ENCODE assay signal across 27 cellular contexts in the genomic region with DNA sequence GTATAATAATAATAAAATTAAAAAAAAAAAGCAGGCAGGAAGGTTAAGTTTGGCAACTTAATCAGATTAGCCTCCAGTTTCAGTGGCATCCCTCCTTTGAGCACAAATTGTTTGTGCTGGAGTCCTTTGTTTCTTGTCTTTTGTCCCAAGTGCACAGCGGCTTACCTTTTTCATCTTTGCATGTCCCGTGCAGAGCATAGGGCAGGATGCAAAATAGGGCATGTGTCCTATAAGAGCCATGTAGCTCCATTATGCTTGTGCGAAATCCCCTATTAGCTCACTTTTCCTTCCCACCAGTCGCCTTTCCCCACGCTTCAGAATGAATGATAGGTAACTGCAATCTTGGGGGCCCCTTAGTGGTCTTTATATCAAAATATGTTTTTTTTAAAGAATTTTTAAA.
"Had no signal": no experiment of that assay in that cellular context is flagged by ENCODE, and none has a peak within 500 bp of the region (broad histone marks: within the 10 kb centered on the region; RNA-seq: fewer than 3 reads in every experiment).

No MANE protein-coding gene starts in this region.

- H3K27ac ChIP-seq: ovary, parathyroid adenoma, psoas muscle, right lobe of liver, sigmoid colon, stomach, thoracic aorta, thyroid gland, tibial nerve, upper lobe of left lung, vagina had no signal

- ATAC-seq: natural killer cell; psoas muscle; right cardiac atrium; right lobe of liver; stimulated activated effector memory CD8-positive, alpha-beta T cell treated with anti-CD3 and anti-CD28 coated beads, Interleukin-12 subunit alpha, Interleukin-12 subunit beta, amount 100 ng/mL, for 72 hours; stimulated activated naive B cell treated with anti-CD40 and anti-IgM and Interleukin-4, amounts not matched to agents 10 μg/mL and 1 μg/mL and 100 μg/mL, for 72 hours had no signal

- H3K4me1 ChIP-seq: parathyroid adenoma, psoas muscle, right lobe of liver had no signal

- H3K27me3 ChIP-seq: ovary, right lobe of liver, sigmoid colon, stomach, thyroid gland, tibial nerve, upper lobe of left lung, vagina had no signal

- H3K36me3 Mint-ChIP-seq: natural killer cell; stimulated activated effector memory CD8-positive, alpha-beta T cell treated with anti-CD3 and anti-CD28 coated beads, Interleukin-12 subunit alpha, Interleukin-12 subunit beta, amount 100 ng/mL, for 72 hours; stimulated activated naive B cell treated with anti-CD40 and anti-IgM and Interleukin-4, amounts not matched to agents 10 μg/mL and 1 μg/mL and 100 μg/mL, for 72 hours had no signal

- H3K9me3 Mint-ChIP-seq: natural killer cell; nephron; stimulated activated effector memory CD8-positive, alpha-beta T cell treated with anti-CD3 and anti-CD28 coated beads, Interleukin-12 subunit alpha, Interleukin-12 subunit beta, amount 100 ng/mL, for 72 hours; stimulated activated naive B cell treated with anti-CD40 and anti-IgM and Interleukin-4, amounts not matched to agents 10 μg/mL and 1 μg/mL and 100 μg/mL, for 72 hours; stimulated activated naive CD8-positive, alpha-beta T cell treated with anti-CD3 and anti-CD28 coated beads, Interleukin-15, Interleukin-2, amounts not matched to agents 100 ng/mL and 50 ng/mL, for 24 hours had no signal

- H3K9me3 ChIP-seq: ovary, psoas muscle, right lobe of liver, sigmoid colon, stomach, thoracic aorta, thyroid gland, tibial nerve, upper lobe of left lung, vagina had no signal

- H3K9ac ChIP-seq: parathyroid adenoma had no signal

- H3K79me2 ChIP-seq: parathyroid adenoma had no signal

- H2AFZ ChIP-seq: parathyroid adenoma had no signal

- H3K4me3 Mint-ChIP-seq: natural killer cell; nephron; stimulated activated effector memory CD8-positive, alpha-beta T cell treated with anti-CD3 and anti-CD28 coated beads, Interleukin-12 subunit alpha, Interleukin-12 subunit beta, amount 100 ng/mL, for 72 hours; stimulated activated naive B cell treated with anti-CD40 and anti-IgM and Interleukin-4, amounts not matched to agents 10 μg/mL and 1 μg/mL and 100 μg/mL, for 72 hours; stimulated activated naive CD8-positive, alpha-beta T cell treated with anti-CD3 and anti-CD28 coated beads, Interleukin-15, Interleukin-2, amounts not matched to agents 100 ng/mL and 50 ng/mL, for 24 hours had no signal

- H3K4me3 ChIP-seq: ovary, psoas muscle, right lobe of liver, sigmoid colon, stomach, thoracic aorta, thyroid gland, tibial nerve, upper lobe of left lung, vagina had no signal

- H3K36me3 ChIP-seq: ovary, right lobe of liver, sigmoid colon, stomach, thoracic aorta, thyroid gland, tibial nerve, upper lobe of left lung, vagina had no signal

- H3K27ac Mint-ChIP-seq: natural killer cell; nephron; progenitor cell of endocrine pancreas; stimulated activated effector memory CD8-positive, alpha-beta T cell treated with anti-CD3 and anti-CD28 coated beads, Interleukin-12 subunit alpha, Interleukin-12 subunit beta, amount 100 ng/mL, for 72 hours; stimulated activated naive B cell treated with anti-CD40 and anti-IgM and Interleukin-4, amounts not matched to agents 10 μg/mL and 1 μg/mL and 100 μg/mL, for 72 hours; stimulated activated naive CD8-positive, alpha-beta T cell treated with anti-CD3 and anti-CD28 coated beads, Interleukin-15, Interleukin-2, amounts not matched to agents 100 ng/mL and 50 ng/mL, for 24 hours had no signal

- DNase-seq: natural killer cell; occipital lobe; ovary; posterior cingulate gyrus; psoas muscle; right cardiac atrium; right lobe of liver; sigmoid colon; small intestine; stimulated activated CD4-positive, alpha-beta T cell treated with anti-CD3 and anti-CD28 coated beads, Interleukin-15, amount 100 ng/mL, for 24 hours; stimulated activated CD4-positive, alpha-beta T cell treated with anti-CD3 and anti-CD28 coated beads, Interleukin-2, amount 100 ng/mL, for 24 hours; stimulated activated CD4-positive, alpha-beta T cell treated with anti-CD3 and anti-CD28 coated beads, Interleukin-2, amount 100 ng/mL, for 48 hours; stimulated activated CD4-positive, alpha-beta T cell treated with anti-CD3 and anti-CD28 coated beads, Interleukin-4, amount 100 ng/mL, for 24 hours; stimulated activated naive B cell treated with anti-CD40 and anti-IgM and Interleukin-4, amounts not matched to agents 10 μg/mL and 1 μg/mL and 100 μg/mL, for 72 hours; stimulated activated naive CD4-positive, alpha-beta T cell treated with Interleukin-2 at 50 U/mL for 16 hours; stomach; thyroid gland; trophoblast cell; upper lobe of left lung had no signal
